In genomic region chr1:226974544-226975258, GRCh38 we compare ENCODE assay signal across 9 cellular contexts. TPM values are rescaled to one million over a fixed set of nuclear protein-coding genes. Genes with fewer than 3 reads are reported as not detected.
DNase-seq lines count a peak whose midpoint lies in the region; ATAC-seq and TF ChIP-seq lines count a peak whose summit lies in the region.
"Had no signal": no experiment of that assay in that cellular context is flagged by ENCODE, and none has a peak within 500 bp of the region (broad histone marks: within the 10 kb centered on the region; RNA-seq: fewer than 3 reads in every experiment).

No MANE protein-coding gene starts in this region.

- H3K27ac ChIP-seq in colonic mucosa (peak overlapping the region; percentile 63), mesenchymal stem cell (ENCODE audit: low read length, poor library complexity, severe bottlenecking) (peak overlapping the region; percentile 30), stomach smooth muscle (ENCODE audit: low read length) (peak overlapping the region; percentile 97)

- intact Hi-C loops in colonic mucosa (cut with DNase I) = no loop called here

- peaks cover 1% of the 10 kb centered on the region for H3K79me1 ChIP-seq in mesenchymal stem cell (replicated peaks; ENCODE audit: low read length, poor library complexity, severe bottlenecking)

- peak overlapping the region; percentile 33 for H2AK5ac ChIP-seq in mesenchymal stem cell (ENCODE audit: low read length, severe bottlenecking)

- H3K4me1 Mint-ChIP-seq in endothelial cell (ENCODE audit: unreplicated experiment) = peaks cover 4% of the 10 kb centered on the region
- peaks cover 3% of the 10 kb centered on the region for H3K4me1 Mint-ChIP-seq in activated T-cell treated with anti-CD3 and anti-CD28 coated beads, Interleukin-2, amount 50 U/mL, for 4 hours (ENCODE audit: low read depth)

- peaks cover 9% of the 10 kb centered on the region for H3K36me3 Mint-ChIP-seq in endothelial cell (ENCODE audit: low read depth, unreplicated experiment)
- peaks cover 14% of the 10 kb centered on the region for H3K36me3 Mint-ChIP-seq in activated T-cell treated with anti-CD3 and anti-CD28 coated beads, Interleukin-2, amount 50 U/mL, for 4 hours (ENCODE audit: insufficient read depth)

- H3K27ac Mint-ChIP-seq in endothelial cell (ENCODE audit: unreplicated experiment) = no peak overlapping the region
- H3K27ac Mint-ChIP-seq: stimulated activated naive CD8-positive, alpha-beta T cell treated with anti-CD3 and anti-CD28 coated beads, Interleukin-15, Interleukin-2, amounts not matched to agents 100 ng/mL and 50 ng/mL, for 24 hours had no signal

- no peaks in the 10 kb centered on the region for H3K9me3 Mint-ChIP-seq in endothelial cell (ENCODE audit: unreplicated experiment)
- H3K9me3 Mint-ChIP-seq in activated T-cell treated with anti-CD3 and anti-CD28 coated beads, Interleukin-2, amount 50 U/mL, for 4 hours = peaks cover 6% of the 10 kb centered on the region

- H3K4me1 ChIP-seq in colonic mucosa = no peaks in the 10 kb centered on the region
- H3K4me1 ChIP-seq in mesenchymal stem cell (ENCODE audit: control insufficient read depth, insufficient read depth, low read depth, low read length) = peaks cover 15% of the 10 kb centered on the region
- H3K4me1 ChIP-seq in stomach smooth muscle (ENCODE audit: control insufficient read depth, insufficient read depth, low read length) = peaks cover 30% of the 10 kb centered on the region

- TF ChIP-seq CTCF in colonic mucosa (IDR thresholded peaks at IDR 0.05) (no peak), endothelial cell (IDR thresholded peaks at IDR 0.05; ENCODE audit: unreplicated experiment) (no peak)

- DNase-seq in HuH-7.5 (ENCODE audit: low spot score) (peak; percentile 90), colonic mucosa (peak; percentile 19), mesenchymal stem cell (no peak), NCI-H69 (lab: John Stamatoyannopoulos, UW) (no peak), endothelial cell (ENCODE audit: low spot score) (no peak)
- DNase-seq in activated T-cell treated with anti-CD3 and anti-CD28 coated beads, Interleukin-2, amount 50 U/mL, for 4 hours = no peak

- H2BK12ac ChIP-seq in mesenchymal stem cell (ENCODE audit: low read length in 2 of 2) = peak overlapping the region; percentile 29 to 64

- peak overlapping the region in 1 of 2 experiments; percentile 86 for H3K14ac ChIP-seq in mesenchymal stem cell (ENCODE audit: low read length in 2 of 2)

- H3K27me3 Mint-ChIP-seq in endothelial cell (ENCODE audit: unreplicated experiment) = peaks cover 2% of the 10 kb centered on the region
- no peaks in the 10 kb centered on the region for H3K27me3 Mint-ChIP-seq in activated T-cell treated with anti-CD3 and anti-CD28 coated beads, Interleukin-2, amount 50 U/mL, for 4 hours (ENCODE audit: low read depth)
- H3K27me3 Mint-ChIP-seq: stimulated activated naive CD8-positive, alpha-beta T cell treated with anti-CD3 and anti-CD28 coated beads, Interleukin-15, Interleukin-2, amounts not matched to agents 100 ng/mL and 50 ng/mL, for 24 hours had no signal

- H3K4ac ChIP-seq in mesenchymal stem cell (ENCODE audit: low read depth in 1 of 2, low read length in 2 of 2) = peak overlapping the region in 1 of 2 experiments; percentile 46

- H3K9ac ChIP-seq in colonic mucosa (ENCODE audit: low read depth in 2 of 2, low read length in 2 of 2) (peak overlapping the region in 1 of 2 donors; percentile 43), mesenchymal stem cell (ENCODE audit: low read length) (peak overlapping the region; percentile 59), stomach smooth muscle (ENCODE audit: low read length in 2 of 2) (peak overlapping the region; percentile 47 to 64)

- peak overlapping the region; percentile 4 for H2BK120ac ChIP-seq in mesenchymal stem cell (ENCODE audit: low read depth, low read length)

- no peaks in the 10 kb centered on the region for H3K9me3 ChIP-seq in colonic mucosa
- peaks cover 11% of the 10 kb centered on the region for H3K9me3 ChIP-seq in mesenchymal stem cell (ENCODE audit: control insufficient read depth, low read length)
- peaks cover 0 to 3% of the 10 kb centered on the region in 2 donors for H3K9me3 ChIP-seq in stomach smooth muscle (ENCODE audit: control insufficient read depth in 2 of 2, low read length in 2 of 2)

- peak overlapping the region; percentile 69 to 71 for H3K18ac ChIP-seq in mesenchymal stem cell (ENCODE audit: low read depth in 1 of 2, low read length in 2 of 2)

- H3K4me3 ChIP-seq in colonic mucosa = no peak overlapping the region
- H3K4me3 ChIP-seq in mesenchymal stem cell (ENCODE audit: insufficient read depth in 1 of 2, low read depth in 1 of 2, low read length in 2 of 2) = peak overlapping the region in 1 of 2 experiments; percentile 26
- peak overlapping the region in 1 of 2 donors; percentile 47 for H3K4me3 ChIP-seq in stomach smooth muscle (ENCODE audit: low read length in 2 of 2)

- no peak overlapping the region for H3K23ac ChIP-seq in mesenchymal stem cell (ENCODE audit: low read length in 2 of 2)

- no peak overlapping the region for H3K4me3 Mint-ChIP-seq in endothelial cell (ENCODE audit: unreplicated experiment)
- no peak overlapping the region for H3K4me3 Mint-ChIP-seq in activated T-cell treated with anti-CD3 and anti-CD28 coated beads, Interleukin-2, amount 50 U/mL, for 4 hours
- H3K4me3 Mint-ChIP-seq: stimulated activated naive CD8-positive, alpha-beta T cell treated with anti-CD3 and anti-CD28 coated beads, Interleukin-15, Interleukin-2, amounts not matched to agents 100 ng/mL and 50 ng/mL, for 24 hours had no signal

- WGBS in mesenchymal stem cell = 85% methylated on average over 14 of the region's 14 CpGs

- no peaks in the 10 kb centered on the region for H3K27me3 ChIP-seq in colonic mucosa
- H3K27me3 ChIP-seq in mesenchymal stem cell (ENCODE audit: control insufficient read depth in 1 of 2, insufficient read depth in 1 of 2, low read length in 2 of 2) = no peaks in the 10 kb centered on the region
- no peaks in the 10 kb centered on the region for H3K27me3 ChIP-seq in stomach smooth muscle (ENCODE audit: control insufficient read depth in 1 of 2, insufficient read depth in 2 of 2, low read length in 2 of 2)

- peak overlapping the region; percentile 35 for H4K91ac ChIP-seq in mesenchymal stem cell (ENCODE audit: low read length)

- peak overlapping the region; percentile 20 for H3K4me2 ChIP-seq in mesenchymal stem cell (ENCODE audit: low read length, poor library complexity, severe bottlenecking)

- no peaks in the 10 kb centered on the region for H3K36me3 ChIP-seq in colonic mucosa
- H3K36me3 ChIP-seq in mesenchymal stem cell (ENCODE audit: control insufficient read depth in 1 of 2, insufficient read depth in 2 of 2, low read depth in 1 of 2, low read length in 2 of 2) = peaks cover 16 to 17% of the 10 kb centered on the region in 2 experiments
- H3K36me3 ChIP-seq in stomach smooth muscle (ENCODE audit: control insufficient read depth in 2 of 2, insufficient read depth in 2 of 2, low read length in 2 of 2) = peaks cover 6 to 15% of the 10 kb centered on the region in 2 donors

- H4K8ac ChIP-seq in mesenchymal stem cell (ENCODE audit: low read length) = peak overlapping the region; percentile 74

- H2AFZ ChIP-seq in mesenchymal stem cell (ENCODE audit: low read depth, low read length) = no peak overlapping the region

- no peak overlapping the region for H2BK5ac ChIP-seq in mesenchymal stem cell (ENCODE audit: low read depth, low read length, poor library complexity, severe bottlenecking)

- ATAC-seq in activated T-cell treated with anti-CD3 and anti-CD28 coated beads, Interleukin-2, amount 50 U/mL, for 4 hours = no peak
- no peak for ATAC-seq in GM18858 (IDR thresholded peaks at IDR 0.05; ENCODE audit: unreplicated experiment)

- H2BK15ac ChIP-seq in mesenchymal stem cell (ENCODE audit: low read depth, poor library complexity, severe bottlenecking) = peak overlapping the region; percentile 44

RNA-seq across cellular contexts. Expression of gene COQ8A, which starts 34.6 kb away (rescaled TPM):
- 10 to 100 TPM; 56.3 to 58.1 TPM for total RNA-seq in colonic mucosa
- 1.9 TPM for polyA plus RNA-seq in mesenchymal stem cell (2013, experiment 1 of 2)
- 1.8 TPM for polyA plus RNA-seq in mesenchymal stem cell (2013, experiment 2 of 2)
- total RNA-seq in endothelial cell (ENCODE audit: unreplicated experiment) = 22.7 TPM
- total RNA-seq in activated T-cell treated with anti-CD3 and anti-CD28 coated beads, Interleukin-2, amount 50 U/mL, for 4 hours = 10 to 100 TPM; 25.4 to 31.3 (median 31.0) TPM

Comparison
In these comparisons a context has a peak if more than half of its experiments do, and no peak if none do; other contexts are left out.
1. DNase-seq: peak in HuH-7.5 (single experiment) and colonic mucosa (single experiment); none in mesenchymal stem cell (single experiment), NCI-H69 (single experiment), endothelial cell (single experiment) and activated T-cell treated with anti-CD3 and anti-CD28 coated beads, Interleukin-2, amount 50 U/mL, for 4 hours (single experiment).
2. H3K27ac ChIP-seq: peak in every context shown above with its lines; median percentile 97 in stomach smooth muscle; 63 in colonic mucosa; 30 in mesenchymal stem cell.